Comparison of ENCODE assay signal across 17 cellular contexts in genomic region chr2:189147361-189147760, GRCh38. TPM values are rescaled to one million over a fixed set of nuclear protein-coding genes. Genes with fewer than 3 reads are reported as not detected.
DNase-seq lines count a peak whose midpoint lies in the region; ATAC-seq, FAIRE-seq and TF ChIP-seq lines count a peak whose summit lies in the region.
"Had no signal": no experiment of that assay in that cellular context is flagged by ENCODE, and none has a peak within 500 bp of the region (broad histone marks: within the 10 kb centered on the region; RNA-seq: fewer than 3 reads in every experiment).

No MANE protein-coding gene starts in this region.

- peak; percentile 43 for DNase-seq in HCEC 1CT
- peak; percentile 69 for DNase-seq in bronchial epithelial cell (ENCODE audit: low read depth)
- DNase-seq in keratinocyte (ENCODE audit: low read depth, low spot score): no peak
- DNase-seq in KG1 (lab: John Stamatoyannopoulos, UW): no peak
- no peak for DNase-seq in left lung
- no peak for DNase-seq in stimulated activated CD4-positive, alpha-beta T cell treated with anti-CD3 and anti-CD28 coated beads, Interleukin-4, amount 100 ng/mL, for 1 hour
- DNase-seq: CD8-positive, alpha-beta T cell; NCI-H1436; NCI-H2081; NCI-H510A treated with DMSO at 0.1 percent for 48 hours; Right ventricle myocardium superior had no signal

- intact Hi-C loops in left lung (cut with DNase I): no loop called here

- dilution Hi-C loops in keratinocyte (cut with MboI; ENCODE audit: extremely low pct_ligation_motif_present, low sequenced_read_pairs): no loop called here

- no peak overlapping the region for H3K9ac ChIP-seq in keratinocyte (ENCODE audit: control insufficient read depth, extremely low read depth, insufficient read depth, low read length)
- H3K9ac ChIP-seq: BLaER1 had no signal

- no peaks in the 10 kb centered on the region for H3K27me3 ChIP-seq in bronchial epithelial cell (ENCODE audit: control insufficient read depth, insufficient read depth, low read length)
- H3K27me3 ChIP-seq in keratinocyte (ENCODE audit: control insufficient read depth, extremely low read depth, insufficient read depth, low read length): no peaks in the 10 kb centered on the region
- no peaks in the 10 kb centered on the region for H3K27me3 ChIP-seq in left lung
- H3K27me3 ChIP-seq: BLaER1 had no signal

- H3K9me3 ChIP-seq in keratinocyte (ENCODE audit: control insufficient read depth, low read depth, low read length) (no peaks in the 10 kb centered on the region), left lung (no peaks in the 10 kb centered on the region)
- H3K9me3 ChIP-seq: BLaER1, HAP-1 had no signal

- H3K36me3 ChIP-seq in bronchial epithelial cell (ENCODE audit: control insufficient read depth, insufficient read depth, low read length) (no peaks in the 10 kb centered on the region), keratinocyte (ENCODE audit: control insufficient read depth in 2 of 2, extremely low read depth in 1 of 2, insufficient read depth in 2 of 2, low read length in 2 of 2) (no peaks in the 10 kb centered on the region), left lung (no peaks in the 10 kb centered on the region)
- H3K36me3 ChIP-seq: BLaER1, HAP-1 had no signal

- no peaks in the 10 kb centered on the region for H4K20me1 ChIP-seq in keratinocyte (ENCODE audit: control insufficient read depth, extremely low read depth, insufficient read depth, low read length)
- H4K20me1 ChIP-seq: BLaER1 had no signal

- ATAC-seq in left lung (no peak), GM19455 (IDR thresholded peaks at IDR 0.05; ENCODE audit: unreplicated experiment) (no peak)
- ATAC-seq: CD8-positive, alpha-beta T cell; K562 had no signal

- no peak overlapping the region for H2AFZ ChIP-seq in keratinocyte (ENCODE audit: control insufficient read depth, low read length)

- no peaks in the 10 kb centered on the region for H3K79me2 ChIP-seq in keratinocyte (ENCODE audit: control insufficient read depth, insufficient read depth, low read length)

- no peak overlapping the region for H3K27ac ChIP-seq in keratinocyte (ENCODE audit: control insufficient read depth, insufficient read depth, low read length)
- H3K27ac ChIP-seq in left lung: no peak overlapping the region
- H3K27ac ChIP-seq: BLaER1 had no signal

- H3K4me3 ChIP-seq in bronchial epithelial cell (ENCODE audit: low read depth, low read length) (no peak overlapping the region), keratinocyte (ENCODE audit: control insufficient read depth in 2 of 3, extremely low read depth in 1 of 3, insufficient read depth in 2 of 3, low read depth in 1 of 3, low read length in 3 of 3) (no peak overlapping the region), left lung (no peak overlapping the region)
- H3K4me3 ChIP-seq: BLaER1, HAP-1, K562 had no signal

- TF ChIP-seq CTCF in bronchial epithelial cell (IDR thresholded peaks at IDR 0.05; ENCODE audit: insufficient read depth, low read length, severe bottlenecking) (no peak), keratinocyte (optimal IDR thresholded peaks at IDR 0.05 in 1 of 3, IDR thresholded peaks at IDR 0.05 in 1 of 3, conservative IDR thresholded peaks at IDR 0.05 in 1 of 3; ENCODE audit: extremely low read depth in 1 of 3, insufficient read depth in 2 of 3, low read length in 3 of 3) (no peak), left lung (IDR thresholded peaks at IDR 0.05) (no peak)

- no peak overlapping the region for H3K4me2 ChIP-seq in keratinocyte (ENCODE audit: control insufficient read depth, extremely low read depth, insufficient read depth, low read depth, low read length)
- H3K4me2 ChIP-seq: BLaER1 had no signal

- FAIRE-seq in bronchial epithelial cell (lab: Jason Lieb, UNC): no peak
- peak; percentile 58 for FAIRE-seq in keratinocyte (lab: Jason Lieb, UNC)
- FAIRE-seq: GM19239, K562, RCC 7860 had no signal

- H3K4me1 ChIP-seq in keratinocyte (ENCODE audit: control insufficient read depth, extremely low read depth, insufficient read depth, low read length) (no peaks in the 10 kb centered on the region), left lung (peaks cover 0 to 4% of the 10 kb centered on the region in 2 donors)
- H3K4me1 ChIP-seq: BLaER1 had no signal

- H3K9me1 ChIP-seq in keratinocyte (ENCODE audit: control insufficient read depth, extremely low read depth, insufficient read depth, low read length): no peaks in the 10 kb centered on the region

RNA-seq across cellular contexts. Expression of gene COL5A2, which starts 32.2 kb away (rescaled TPM):
- 7.4 and 9.3 TPM in 2 replicates for total RNA-seq in bronchial epithelial cell
- 6.5 to 16.6 TPM (median 7.2 TPM) in 3 replicates for polyA plus RNA-seq in keratinocyte
- polyA plus RNA-seq in keratinocyte (2011; ENCODE audit: low read depth): 2.1 TPM
- polyA plus RNA-seq in keratinocyte (2011; cell fraction: cytosol; rRNA removed): 2.2 and 2.4 TPM in 2 replicates
- 23.2 and 25.7 TPM in 2 replicates for polyA plus RNA-seq in keratinocyte (2011; cell fraction: nucleus; rRNA removed)
- polyA plus RNA-seq in keratinocyte (2012; ENCODE audit: low replicate concordance): 2.0 and 8.5 TPM in 2 replicates
- 6.4 to 23.5 TPM (median 11.9 TPM) in 3 replicates for polyA minus RNA-seq in keratinocyte
- 4.8 TPM for polyA minus RNA-seq in keratinocyte (2011; cell fraction: cytosol; rRNA and poly(A)+ RNA removed)
- 22.5 and 41.3 TPM in 2 replicates for polyA minus RNA-seq in keratinocyte (2011; cell fraction: nucleus; rRNA and poly(A)+ RNA removed)
- total RNA-seq in left lung: 100 to 1,000 TPM; 122 to 324 TPM

Comparison
In these comparisons a context has a peak if more than half of its experiments do, and no peak if none do; other contexts are left out.
1. DNase-seq: peak in HCEC 1CT (single experiment) and bronchial epithelial cell (single experiment); none in keratinocyte (single experiment), KG1 (single experiment), left lung (0 of 2) and stimulated activated CD4-positive, alpha-beta T cell treated with anti-CD3 and anti-CD28 coated beads, Interleukin-4, amount 100 ng/mL, for 1 hour (single experiment).
2. RNA of gene COL5A2, which starts 32.2 kb away (total RNA-seq): 122 to 324 TPM in left lung; 7.4 to 9.3 TPM in bronchial epithelial cell; every median in the first group is over 10 times any median in the second.